8 cellular contexts compared by ENCODE assay signal in the genomic region with DNA sequence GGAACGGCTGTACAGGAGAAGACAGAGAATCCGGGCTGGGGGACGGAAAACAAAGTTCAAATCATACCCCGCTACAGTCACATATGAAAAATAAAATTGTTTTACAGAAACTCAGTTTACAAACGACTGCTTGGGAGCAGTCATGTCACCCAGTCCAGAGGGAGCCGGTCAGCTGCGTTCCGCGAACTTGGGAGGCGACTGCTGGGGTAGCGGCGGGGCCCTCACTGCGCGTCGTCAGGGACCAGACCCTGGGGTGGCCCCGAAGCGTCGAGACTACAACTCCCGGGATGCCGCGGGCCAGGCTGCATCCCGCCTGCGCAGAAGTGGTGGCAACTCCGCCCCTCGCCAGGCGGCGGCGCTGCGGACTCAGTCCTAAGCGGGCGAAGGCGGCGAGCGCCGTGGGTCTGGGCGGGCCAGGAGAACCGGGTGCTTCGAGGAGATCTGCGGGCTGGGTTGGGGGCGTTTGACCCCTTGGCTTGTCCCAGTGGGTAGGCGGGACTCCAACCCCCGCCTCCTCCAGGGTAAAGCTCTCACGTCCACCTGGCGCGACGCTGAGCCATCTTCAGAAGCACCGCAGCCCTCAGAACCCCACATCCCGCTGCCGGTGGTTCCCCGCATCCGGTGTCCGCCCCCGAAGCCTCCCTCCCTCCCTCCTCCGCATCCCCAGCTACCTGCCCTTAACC. TPM values are rescaled to one million over a fixed set of nuclear protein-coding genes. Genes with fewer than 3 reads are reported as not detected.
DNase-seq lines count a peak whose midpoint lies in the region; ATAC-seq, FAIRE-seq and TF ChIP-seq lines count a peak whose summit lies in the region.

No MANE protein-coding gene starts in this region.

- peak; percentile 76 for ATAC-seq in GM21367 (IDR thresholded peaks at IDR 0.05; ENCODE audit: unreplicated experiment)

- H3K79me1 ChIP-seq in H1 (ENCODE audit: low read depth, low read length): no peaks in the 10 kb centered on the region

- H3K23me2 ChIP-seq in H1 (ENCODE audit: low read depth, low read length): peaks cover 10% of the 10 kb centered on the region; the same call in 1 of the 2 replicates

- no peaks in the 10 kb centered on the region for H3K9me3 Mint-ChIP-seq in Calu3 (ENCODE audit: low read depth, unreplicated experiment)

- H3K4me1 ChIP-seq in H1 (replicated peaks in 1 of 4; ENCODE audit: control insufficient read depth in 3 of 4, insufficient read depth in 4 of 4, low read length in 3 of 4): peaks cover 0 to 17% (median 12%) of the 10 kb centered on the region in 4 experiments; a peak in 5 of 7 replicates
- H3K4me1 ChIP-seq in mesodermal cell (ENCODE audit: control insufficient read depth, insufficient read depth, low read length, poor library complexity, severe bottlenecking): peaks cover 17% of the 10 kb centered on the region

- no peak overlapping the region for H3K27ac ChIP-seq in H1 (ENCODE audit: low read depth, low read length)
- peak overlapping the region; percentile 66 for H3K27ac ChIP-seq in mesodermal cell (ENCODE audit: low read depth, low read length, severe bottlenecking)

- no peak for FAIRE-seq in H1 (lab: Jason Lieb, UNC)

- no peak overlapping the region for H4K8ac ChIP-seq in H1 (ENCODE audit: extremely low read depth, insufficient read depth, low read length)

- no peak overlapping the region for H3K4ac ChIP-seq in H1 (replicated peaks; ENCODE audit: insufficient read length, low read depth, low read length)

- H2AFZ ChIP-seq in H1 (ENCODE audit: low read length): no peak overlapping the region; the same call in 1 of the 2 replicates

- H3K27me3 ChIP-seq in H1 (replicated peaks in 1 of 4; ENCODE audit: control insufficient read depth in 3 of 4, extremely low read depth in 1 of 4, insufficient read depth in 3 of 4, low read length in 3 of 4): no peaks in the 10 kb centered on the region

- peak overlapping the region; percentile 84 for H3K4me3 Mint-ChIP-seq in Calu3 (ENCODE audit: low read depth, unreplicated experiment)

- H3K27me3 Mint-ChIP-seq in Calu3 (ENCODE audit: unreplicated experiment): peaks cover 22% of the 10 kb centered on the region

- H3K36me3 Mint-ChIP-seq in Calu3 (ENCODE audit: insufficient read depth, unreplicated experiment): peaks cover 12% of the 10 kb centered on the region

- H3K4me3 ChIP-seq in H1 (ENCODE audit: extremely low read depth in 1 of 4, insufficient read depth in 2 of 4, low read depth in 3 of 4, low read length in 4 of 4): peak overlapping the region; percentile 56 to 79 (median 60)
- peak overlapping the region; percentile 68 for H3K4me3 ChIP-seq in mesodermal cell (ENCODE audit: extremely low read depth, insufficient read depth, low read length, poor library complexity, severe bottlenecking)

- peak overlapping the region; percentile 81 for H3K18ac ChIP-seq in H1 (ENCODE audit: extremely low read depth, low read length)

- peak overlapping the region; percentile 72 to 82 for H3K4me2 ChIP-seq in H1 (ENCODE audit: insufficient read depth in 1 of 2, low read depth in 2 of 2, low read length in 2 of 2)

- 2% methylated on average over 45 of the region's 54 CpGs; no CpG with 5 or more reads in 1 of the 2 experiments for WGBS in H1 (ENCODE audit: extremely low coverage in 1 of 2, insufficient coverage in 1 of 2, insufficient read length in 1 of 2, insufficient replicate concordance in 2 of 2, low coverage in 1 of 2, low lambda C conversion rate in 2 of 2, missing lambda C conversion rate in 1 of 2), 2 experiments
- 0 to 1% methylated on average over 32 to 43 of the region's 54 CpGs for WGBS in mesodermal cell (ENCODE audit: insufficient coverage in 2 of 2), 2 experiments

- POLR2A ChIA-PET in H1 (lab: Charles Lee; ENCODE audit: partially characterized antibody): interaction anchor here (0.5 to 6.2 kb wide), 13 partner anchors 10 to 85 kb away, joined by 3 to 53 read pairs (median 5); partner anchors contain the start of genes ARHGEF39, CCDC107, CREB3 and RMRP

- H4K5ac ChIP-seq in H1 (ENCODE audit: insufficient read length, low read depth, low read length): peak overlapping the region; percentile 61

- H2BK15ac ChIP-seq in H1 (ENCODE audit: low read length): no peak overlapping the region

- no peak overlapping the region for H4K91ac ChIP-seq in H1 (replicated peaks; ENCODE audit: insufficient read length, low read length)

- peak; percentile 77 to 84 for TF ChIP-seq RAD21 in H1 (IDR thresholded peaks at IDR 0.05 in 1 of 2, conservative IDR thresholded peaks at IDR 0.05 in 1 of 2; ENCODE audit: low read depth in 2 of 2, low read length in 2 of 2)

- peak overlapping the region in 2 of 4 experiments; percentile 43 to 58; a peak in 1 of 7 replicates for H3K9ac ChIP-seq in H1 (replicated peaks in 1 of 4; ENCODE audit: extremely low read depth in 1 of 4, low read depth in 3 of 4, low read length in 3 of 4)

- H3K9me3 ChIP-seq in H1 (ENCODE audit: insufficient read depth in 2 of 2, low read depth in 1 of 2, low read length in 1 of 2): no peaks in the 10 kb centered on the region
- no peaks in the 10 kb centered on the region for H3K9me3 ChIP-seq in mesodermal cell (ENCODE audit: control insufficient read depth, low read length)

- TF ChIP-seq EP300 in H1 (IDR thresholded peaks at IDR 0.05; ENCODE audit: borderline replicate concordance in 1 of 2, low read depth in 2 of 2, low read length in 2 of 2): no peak

- no peak overlapping the region for H2BK20ac ChIP-seq in H1 (ENCODE audit: low read length)

- H3K4me1 Mint-ChIP-seq in Calu3 (ENCODE audit: low read depth, unreplicated experiment): peaks cover 12% of the 10 kb centered on the region

- H3K56ac ChIP-seq in H1 (replicated peaks; ENCODE audit: insufficient read length, low read depth, low read length): no peak overlapping the region

- no peak overlapping the region for H3K14ac ChIP-seq in H1 (ENCODE audit: insufficient read length)

- no peak overlapping the region for H2BK120ac ChIP-seq in H1 (replicated peaks; ENCODE audit: low read depth, low read length)

- TF ChIP-seq POLR2A in H1 (IDR thresholded peaks at IDR 0.05; ENCODE audit: control extremely low read depth in 1 of 2, low read depth in 2 of 2, low read length in 2 of 2): peak in 1 of 2 experiments; percentile 66; a peak in 1 of 3 replicates

- DNase-seq in Calu3: peak; percentile 89
- DNase-seq in HT-29 (ENCODE audit: low spot score): peak; percentile 95
- DNase-seq in NK-92 treated with Interleukin-12 subunit alpha and Interleukin-12 subunit beta, amount 100 ng/mL, for 24 hours (lab: John Stamatoyannopoulos, UW): peak; percentile 81
- peak; percentile 82 to 84 (median 83) for DNase-seq in activated CD8-positive, alpha-beta memory T cell treated with anti-CD3 and anti-CD28 coated beads for 48 hours (ENCODE audit: low read depth in 2 of 3, low spot score in 2 of 3)
- DNase-seq in H1 (ENCODE audit: low read depth in 1 of 2, low spot score in 2 of 2): peak in 1 of 2 experiments; percentile 98
- peak; percentile 83 for DNase-seq in stimulated activated CD8-positive, alpha-beta memory T cell treated with anti-CD3 and anti-CD28 coated beads, Interleukin-15, amount 100 ng/mL, for 24 hours (ENCODE audit: low read depth)

- peak overlapping the region; percentile 89 for H3K27ac Mint-ChIP-seq in Calu3 (ENCODE audit: unreplicated experiment)

- H4K20me1 ChIP-seq in H1 (replicated peaks in 1 of 2; ENCODE audit: control insufficient read depth in 1 of 2, insufficient read depth in 2 of 2, low read length in 2 of 2): no peaks in the 10 kb centered on the region

- intact Hi-C loops in Calu3 (cut with micrococcal nuclease; ENCODE audit: unreplicated experiment): no loop called here

- no peak overlapping the region for H2BK12ac ChIP-seq in H1 (ENCODE audit: low read depth, low read length)

- BruUV-seq in Calu3 (replicated peaks; lab: Mats Ljungman, UMichigan): no TSS peak

- no peak overlapping the region for H2AK5ac ChIP-seq in H1 (ENCODE audit: low read depth, low read length)

- no peaks in the 10 kb centered on the region for H3K79me2 ChIP-seq in H1 (ENCODE audit: control insufficient read depth in 1 of 2, insufficient read depth in 2 of 2, low read length in 2 of 2)

- H2BK5ac ChIP-seq in H1 (ENCODE audit: low read depth, low read length): peak overlapping the region; percentile 88; the same call in 1 of the 2 replicates

- CTCF ChIA-PET in Calu3 (lab: Charles Lee) (interaction anchor here (0.6 to 1.6 kb wide), 8 partner anchors 11 to 887 kb away, joined by 3 to 7 read pairs (median 5); partner anchors contain the start of genes CCDC107, CREB3, RMRP and TLN1), H1 (lab: Charles Lee; ENCODE audit: partially characterized antibody) (interaction anchor here (0.6 to 8.1 kb wide), 37 partner anchors 11 to 1491 kb away, joined by 3 to 149 read pairs (median 4); partner anchors contain the start of genes ARHGEF39, CCDC107, CD72 and RMRP)

- TF ChIP-seq CTCF in Calu3 (IDR thresholded peaks at IDR 0.05; ENCODE audit: unreplicated experiment) (peak; percentile 70), H1 (IDR thresholded peaks at IDR 0.05; ENCODE audit: control extremely low read depth in 1 of 3, insufficient read depth in 1 of 3, low read depth in 1 of 3, low read length in 3 of 3) (peak; percentile 89 to 98 (median 93))

- H3K36me3 ChIP-seq in H1 (ENCODE audit: control insufficient read depth in 2 of 4, insufficient read depth in 4 of 4, low read length in 3 of 4): no peaks in the 10 kb centered on the region; a peak in 2 of 8 replicates
- no peaks in the 10 kb centered on the region for H3K36me3 ChIP-seq in mesodermal cell (ENCODE audit: control insufficient read depth, insufficient read depth, low read length)

- H3K23ac ChIP-seq in H1 (ENCODE audit: insufficient read length): no peak overlapping the region

RNA-seq across cellular contexts. Expression of gene SIT1, which starts 4.0 kb away (rescaled TPM):
- total RNA-seq in Calu3 (2022): not detected in 2 replicates
- not detected in 2 replicates for total RNA-seq in HT-29 (2014; rRNA removed; shearing (Covaris generic))
- 7.8 and 8.2 TPM in 2 replicates for total RNA-seq in H1 (2021; fragmentation: NEBNext Ultra II Directional; extraction: Animal tissue kit (Norgen Biotek cat#: 25700))
- 11.4 and 12.8 TPM in 2 replicates for polyA plus RNA-seq in H1 (2011; rRNA removed)
- polyA plus RNA-seq in H1 (2011; cell fraction: cytosol; rRNA removed): 10.7 TPM
- 7.5 TPM for polyA plus RNA-seq in H1 (2011; cell fraction: nucleus; rRNA removed)
- polyA plus RNA-seq in H1 (2012, experiment 1 of 2): 4.5 to 6.7 TPM (median 5.3 TPM) in 4 replicates
- 7.9 TPM for polyA plus RNA-seq in H1 (2012, experiment 2 of 2)
- 2.0 TPM for polyA plus RNA-seq in H1 (2013, experiment 1 of 2)
- 2.5 TPM for polyA plus RNA-seq in H1 (2013, experiment 2 of 2)
- polyA minus RNA-seq in H1 (2011; rRNA and poly(A)+ RNA removed): 2.5 TPM in 2 replicates
- 2.6 TPM for polyA minus RNA-seq in H1 (2011; cell fraction: cytosol; rRNA and poly(A)+ RNA removed)
- 1.8 TPM for polyA minus RNA-seq in H1 (2011; cell fraction: nucleus; rRNA and poly(A)+ RNA removed)
- polyA plus RNA-seq in mesodermal cell (2013, experiment 1 of 2): not detected
- polyA plus RNA-seq in mesodermal cell (2013, experiment 2 of 2): not detected

RNA-seq across cellular contexts. Expression of gene RMRP, which starts 11.1 kb away (rescaled TPM):
- total RNA-seq in Calu3 (2022): 8,471 and 11,520 TPM in 2 replicates
- total RNA-seq in HT-29 (2014; rRNA removed; shearing (Covaris generic)): 23,916 and 27,637 TPM in 2 replicates
- 14,987 and 16,528 TPM in 2 replicates for total RNA-seq in H1 (2021; fragmentation: NEBNext Ultra II Directional; extraction: Animal tissue kit (Norgen Biotek cat#: 25700))
- 105 and 169 TPM in 2 replicates for polyA plus RNA-seq in H1 (2011; rRNA removed)
- polyA plus RNA-seq in H1 (2011; cell fraction: cytosol; rRNA removed): 147 TPM
- polyA plus RNA-seq in H1 (2011; cell fraction: nucleus; rRNA removed): 8,272 TPM
- polyA plus RNA-seq in H1 (2012, experiment 1 of 2): 41.1 to 222 TPM (median 149 TPM) in 4 replicates
- polyA plus RNA-seq in H1 (2012, experiment 2 of 2): 95.4 TPM
- polyA plus RNA-seq in H1 (2013, experiment 1 of 2): not detected
- polyA plus RNA-seq in H1 (2013, experiment 2 of 2): not detected
- 22,686 and 26,507 TPM in 2 replicates for polyA minus RNA-seq in H1 (2011; rRNA and poly(A)+ RNA removed)
- 25,731 TPM for polyA minus RNA-seq in H1 (2011; cell fraction: cytosol; rRNA and poly(A)+ RNA removed)
- polyA minus RNA-seq in H1 (2011; cell fraction: nucleus; rRNA and poly(A)+ RNA removed): 138,882 TPM
- 5,760 TPM for polyA plus RNA-seq in mesodermal cell (2013, experiment 1 of 2)
- polyA plus RNA-seq in mesodermal cell (2013, experiment 2 of 2): 7,322 TPM

RNA-seq across cellular contexts. Expression of gene CCDC107, which starts 11.4 kb away (rescaled TPM):
- 7.9 and 8.0 TPM in 2 replicates for total RNA-seq in Calu3 (2022)
- 19.7 and 19.9 TPM in 2 replicates for total RNA-seq in HT-29 (2014; rRNA removed; shearing (Covaris generic))
- 9.0 and 10.5 TPM in 2 replicates for total RNA-seq in H1 (2021; fragmentation: NEBNext Ultra II Directional; extraction: Animal tissue kit (Norgen Biotek cat#: 25700))
- 8.2 and 8.6 TPM in 2 replicates for polyA plus RNA-seq in H1 (2011; rRNA removed)
- 10.2 TPM for polyA plus RNA-seq in H1 (2011; cell fraction: cytosol; rRNA removed)
- polyA plus RNA-seq in H1 (2011; cell fraction: nucleus; rRNA removed): 9.0 TPM
- polyA plus RNA-seq in H1 (2012, experiment 1 of 2): 5.6 to 10.9 TPM (median 9.7 TPM) in 4 replicates
- polyA plus RNA-seq in H1 (2012, experiment 2 of 2): 7.0 TPM
- 9.5 TPM for polyA plus RNA-seq in H1 (2013, experiment 1 of 2)
- polyA plus RNA-seq in H1 (2013, experiment 2 of 2): 10.1 TPM
- 2.7 and 3.1 TPM in 2 replicates for polyA minus RNA-seq in H1 (2011; rRNA and poly(A)+ RNA removed)
- polyA minus RNA-seq in H1 (2011; cell fraction: cytosol; rRNA and poly(A)+ RNA removed): 5.0 TPM
- polyA minus RNA-seq in H1 (2011; cell fraction: nucleus; rRNA and poly(A)+ RNA removed): 4.1 TPM
- polyA plus RNA-seq in mesodermal cell (2013, experiment 1 of 2): 11.9 TPM
- polyA plus RNA-seq in mesodermal cell (2013, experiment 2 of 2): 12.6 TPM

RNA-seq across cellular contexts. Expression of gene ARHGEF39, which starts 18.3 kb away (rescaled TPM):
- 14.2 and 15.4 TPM in 2 replicates for total RNA-seq in Calu3 (2022)
- 16.2 and 23.4 TPM in 2 replicates for total RNA-seq in HT-29 (2014; rRNA removed; shearing (Covaris generic))
- 17.5 and 18.6 TPM in 2 replicates for total RNA-seq in H1 (2021; fragmentation: NEBNext Ultra II Directional; extraction: Animal tissue kit (Norgen Biotek cat#: 25700))
- polyA plus RNA-seq in H1 (2011; rRNA removed): 15.9 and 18.7 TPM in 2 replicates
- 18.5 TPM for polyA plus RNA-seq in H1 (2011; cell fraction: cytosol; rRNA removed)
- polyA plus RNA-seq in H1 (2011; cell fraction: nucleus; rRNA removed): 26.3 TPM
- 11.9 to 15.0 TPM (median 13.1 TPM) in 4 replicates for polyA plus RNA-seq in H1 (2012, experiment 1 of 2)
- 19.9 TPM for polyA plus RNA-seq in H1 (2012, experiment 2 of 2)
- polyA plus RNA-seq in H1 (2013, experiment 1 of 2): 13.2 TPM
- polyA plus RNA-seq in H1 (2013, experiment 2 of 2): 13.3 TPM
- 16.5 and 20.0 TPM in 2 replicates for polyA minus RNA-seq in H1 (2011; rRNA and poly(A)+ RNA removed)
- polyA minus RNA-seq in H1 (2011; cell fraction: cytosol; rRNA and poly(A)+ RNA removed): 17.8 TPM
- 27.4 TPM for polyA minus RNA-seq in H1 (2011; cell fraction: nucleus; rRNA and poly(A)+ RNA removed)
- polyA plus RNA-seq in mesodermal cell (2013, experiment 1 of 2): 11.3 TPM
- polyA plus RNA-seq in mesodermal cell (2013, experiment 2 of 2): 11.7 TPM

RNA-seq across cellular contexts. Expression of gene CA9, which starts 27.0 kb away (rescaled TPM):
- total RNA-seq in Calu3 (2022): 0.64 and 0.76 TPM in 2 replicates
- total RNA-seq in HT-29 (2014; rRNA removed; shearing (Covaris generic)): 82.8 and 95.4 TPM in 2 replicates
- total RNA-seq in H1 (2021; fragmentation: NEBNext Ultra II Directional; extraction: Animal tissue kit (Norgen Biotek cat#: 25700)): 1.3 and 1.4 TPM in 2 replicates
- 1.8 and 2.4 TPM in 2 replicates for polyA plus RNA-seq in H1 (2011; rRNA removed)
- polyA plus RNA-seq in H1 (2011; cell fraction: cytosol; rRNA removed): 1.00 TPM
- polyA plus RNA-seq in H1 (2011; cell fraction: nucleus; rRNA removed): 2.7 TPM
- 0.49 to 1.4 TPM (median 0.95 TPM) in 4 replicates for polyA plus RNA-seq in H1 (2012, experiment 1 of 2)
- polyA plus RNA-seq in H1 (2012, experiment 2 of 2): 0.83 TPM
- polyA plus RNA-seq in H1 (2013, experiment 1 of 2): 1.5 TPM
- polyA plus RNA-seq in H1 (2013, experiment 2 of 2): 1.0 TPM
- 0.73 and 1.2 TPM in 2 replicates for polyA minus RNA-seq in H1 (2011; rRNA and poly(A)+ RNA removed)
- polyA minus RNA-seq in H1 (2011; cell fraction: cytosol; rRNA and poly(A)+ RNA removed): not detected
- not detected for polyA minus RNA-seq in H1 (2011; cell fraction: nucleus; rRNA and poly(A)+ RNA removed)
- 0.66 TPM for polyA plus RNA-seq in mesodermal cell (2013, experiment 1 of 2)
- 1.1 TPM for polyA plus RNA-seq in mesodermal cell (2013, experiment 2 of 2)
